In genomic region chr10:61931620-61932332, GRCh38 we compare ENCODE assay signal across 17 cellular contexts. TPM values are rescaled to one million over a fixed set of nuclear protein-coding genes. Genes with fewer than 3 reads are reported as not detected.
DNase-seq lines count a peak whose midpoint lies in the region; ATAC-seq and TF ChIP-seq lines count a peak whose summit lies in the region.
"Had no signal": no experiment of that assay in that cellular context is flagged by ENCODE, and none has a peak within 500 bp of the region (broad histone marks: within the 10 kb centered on the region; RNA-seq: fewer than 3 reads in every experiment).

No MANE protein-coding gene starts in this region.

- ATAC-seq in left lung = peak; percentile 9

- no peak overlapping the region for H3K4me3 ChIP-seq in left lung
- no peak overlapping the region for H3K4me3 ChIP-seq in adrenal gland
- H3K4me3 ChIP-seq: thyroid gland had no signal

- no peaks in the 10 kb centered on the region for H3K9me3 Mint-ChIP-seq in activated CD4-positive, alpha-beta memory T cell treated with anti-CD3 and anti-CD28 coated beads, Interleukin-2, amount 10 ng/mL, durations not matched to agents 7 days and 5 days
- peaks cover 9% of the 10 kb centered on the region for H3K9me3 Mint-ChIP-seq in activated T-helper 2 cell treated with anti-CD3 and anti-CD28 coated beads, Interferon-gamma antibody, Interleukin-2, Interleukin-4, amounts not matched to agents 10 μg/mL and 5 μg/mL and 100 μg/mL, durations not matched to agents 14 hours and 24 hours and 36 hours

- H3K27ac ChIP-seq in left lung (no peak overlapping the region), adrenal gland (no peak overlapping the region)
- H3K27ac ChIP-seq: thyroid gland had no signal

- H3K36me3 ChIP-seq in left lung (no peaks in the 10 kb centered on the region), adrenal gland (replicated peaks in 1 of 2) (no peaks in the 10 kb centered on the region)
- H3K36me3 ChIP-seq: thyroid gland had no signal

- H3K4me3 Mint-ChIP-seq in activated CD4-positive, alpha-beta memory T cell treated with anti-CD3 and anti-CD28 coated beads, Interleukin-2, amount 10 ng/mL, durations not matched to agents 7 days and 5 days = no peak overlapping the region
- H3K4me3 Mint-ChIP-seq in activated T-helper 2 cell treated with anti-CD3 and anti-CD28 coated beads, Interferon-gamma antibody, Interleukin-2, Interleukin-4, amounts not matched to agents 10 μg/mL and 5 μg/mL and 100 μg/mL, durations not matched to agents 14 hours and 24 hours and 36 hours (ENCODE audit: low read depth) = no peak overlapping the region
- H3K4me3 Mint-ChIP-seq: stimulated activated naive CD8-positive, alpha-beta T cell treated with anti-CD3 and anti-CD28 coated beads, Interleukin-15, Interleukin-2, amounts not matched to agents 100 ng/mL and 50 ng/mL, for 24 hours had no signal

- peaks cover 69% of the 10 kb centered on the region for H3K36me3 Mint-ChIP-seq in activated CD4-positive, alpha-beta memory T cell treated with anti-CD3 and anti-CD28 coated beads, Interleukin-2, amount 10 ng/mL, durations not matched to agents 7 days and 5 days (ENCODE audit: low read depth)
- H3K36me3 Mint-ChIP-seq in activated T-helper 2 cell treated with anti-CD3 and anti-CD28 coated beads, Interferon-gamma antibody, Interleukin-2, Interleukin-4, amounts not matched to agents 10 μg/mL and 5 μg/mL and 100 μg/mL, durations not matched to agents 14 hours and 24 hours and 36 hours (ENCODE audit: low read depth) = peaks cover 56% of the 10 kb centered on the region

- H3K9me3 ChIP-seq in left lung = no peaks in the 10 kb centered on the region
- H3K9me3 ChIP-seq in adrenal gland (replicated peaks in 1 of 3) = no peaks in the 10 kb centered on the region
- H3K9me3 ChIP-seq: thyroid gland had no signal

- H3K27ac Mint-ChIP-seq in activated CD4-positive, alpha-beta memory T cell treated with anti-CD3 and anti-CD28 coated beads, Interleukin-2, amount 10 ng/mL, durations not matched to agents 7 days and 5 days = peak overlapping the region; percentile 12
- no peak overlapping the region for H3K27ac Mint-ChIP-seq in activated T-helper 2 cell treated with anti-CD3 and anti-CD28 coated beads, Interferon-gamma antibody, Interleukin-2, Interleukin-4, amounts not matched to agents 10 μg/mL and 5 μg/mL and 100 μg/mL, durations not matched to agents 14 hours and 24 hours and 36 hours

- peaks cover 57% of the 10 kb centered on the region for H3K4me1 Mint-ChIP-seq in activated CD4-positive, alpha-beta memory T cell treated with anti-CD3 and anti-CD28 coated beads, Interleukin-2, amount 10 ng/mL, durations not matched to agents 7 days and 5 days
- peaks cover 35% of the 10 kb centered on the region for H3K4me1 Mint-ChIP-seq in activated T-helper 2 cell treated with anti-CD3 and anti-CD28 coated beads, Interferon-gamma antibody, Interleukin-2, Interleukin-4, amounts not matched to agents 10 μg/mL and 5 μg/mL and 100 μg/mL, durations not matched to agents 14 hours and 24 hours and 36 hours (ENCODE audit: low read depth)

- POLR2A ChIA-PET in activated CD4-positive, alpha-beta memory T cell treated with anti-CD3 and anti-CD28 coated beads, Interleukin-2, amount 10 ng/mL, durations not matched to agents 7 days and 5 days (lab: Charles Lee) = interaction anchor here (2.8 to 18.0 kb wide), 2 partner anchors 30 to 61 kb away, joined by 18 to 382 read pairs; partner anchors contain the start of gene ARID5B

- WGBS in adrenal gland, 4 donors = 88 to 99% (median 94%) methylated on average over 6 of the region's 6 CpGs

- no peak for TF ChIP-seq POLR2A in adrenal gland (IDR thresholded peaks at IDR 0.05)

- no peaks in the 10 kb centered on the region for H3K27me3 ChIP-seq in left lung
- H3K27me3 ChIP-seq in adrenal gland = no peaks in the 10 kb centered on the region
- H3K27me3 ChIP-seq: thyroid gland had no signal

- H3K4me1 ChIP-seq in left lung = peaks cover under 1 to 16% of the 10 kb centered on the region in 2 donors
- H3K4me1 ChIP-seq in adrenal gland (replicated peaks in 1 of 2) = peaks cover 0 to 7% of the 10 kb centered on the region in 2 donors
- H3K4me1 ChIP-seq: thyroid gland had no signal

- intact Hi-C loops in left lung (cut with DNase I) = no loop called here
- intact Hi-C loops in activated T-helper 2 cell treated with anti-CD3 and anti-CD28 coated beads, Interferon-gamma antibody, Interleukin-2, Interleukin-4, amounts not matched to agents 10 μg/mL and 5 μg/mL and 100 μg/mL, durations not matched to agents 14 hours and 24 hours and 36 hours (cut with micrococcal nuclease) = no loop called here
- intact Hi-C loops in adrenal gland (cut with DNase I) = no loop called here

- DNase-seq in EH (ENCODE audit: low read depth) (peak; percentile 25), NCI-H226 (peak; percentile 72), left lung (no peak), GDM1 (lab: John Stamatoyannopoulos, UW) (no peak), NCI-H524 (lab: John Stamatoyannopoulos, UW) (no peak), adrenal gland (no peak)
- no peak for DNase-seq in activated CD4-positive, alpha-beta memory T cell treated with anti-CD3 and anti-CD28 coated beads, Interleukin-2, amount 10 ng/mL, durations not matched to agents 7 days and 5 days
- no peak for DNase-seq in activated T-helper 2 cell treated with anti-CD3 and anti-CD28 coated beads, Interferon-gamma antibody, Interleukin-2, Interleukin-4, amounts not matched to agents 10 μg/mL and 5 μg/mL and 100 μg/mL, durations not matched to agents 14 hours and 24 hours and 36 hours (ENCODE audit: low spot score)
- DNase-seq: activated CD4-positive, alpha-beta T cell treated with anti-CD3 and anti-CD28 coated beads for 1 hour; CD4-positive, alpha-beta memory T cell; Kasumi-1; kidney glomerular epithelial cell; NCI-H510A; Right ventricle myocardium superior; stimulated activated CD4-positive, alpha-beta T cell treated with anti-CD3 and anti-CD28 coated beads, Interleukin-4, amount 100 ng/mL, for 1 hour; thyroid gland had no signal

- CTCF ChIA-PET in activated CD4-positive, alpha-beta memory T cell treated with anti-CD3 and anti-CD28 coated beads, Interleukin-2, amount 10 ng/mL, durations not matched to agents 7 days and 5 days (lab: Charles Lee) = interaction anchor here (0.6 kb wide), 1 partner anchor 180 kb away, joined by 3 read pairs; no protein-coding TSS in a partner anchor

- H3K27me3 Mint-ChIP-seq in activated CD4-positive, alpha-beta memory T cell treated with anti-CD3 and anti-CD28 coated beads, Interleukin-2, amount 10 ng/mL, durations not matched to agents 7 days and 5 days = no peaks in the 10 kb centered on the region
- no peaks in the 10 kb centered on the region for H3K27me3 Mint-ChIP-seq in activated T-helper 2 cell treated with anti-CD3 and anti-CD28 coated beads, Interferon-gamma antibody, Interleukin-2, Interleukin-4, amounts not matched to agents 10 μg/mL and 5 μg/mL and 100 μg/mL, durations not matched to agents 14 hours and 24 hours and 36 hours (ENCODE audit: low read depth)
- H3K27me3 Mint-ChIP-seq: CD4-positive, alpha-beta memory T cell; stimulated activated naive CD8-positive, alpha-beta T cell treated with anti-CD3 and anti-CD28 coated beads, Interleukin-15, Interleukin-2, amounts not matched to agents 100 ng/mL and 50 ng/mL, for 24 hours had no signal

- TF ChIP-seq CTCF in left lung (IDR thresholded peaks at IDR 0.05) = no peak
- TF ChIP-seq CTCF in adrenal gland (IDR thresholded peaks at IDR 0.05) = no peak

RNA-seq across cellular contexts. Expression of gene ARID5B, which starts 30.3 kb away (rescaled TPM):
- total RNA-seq in activated CD4-positive, alpha-beta memory T cell treated with anti-CD3 and anti-CD28 coated beads, Interleukin-2, amount 10 ng/mL, durations not matched to agents 7 days and 5 days = 10 to 100 TPM; 71.1 to 73.9 TPM
- total RNA-seq in left lung (10 to 100 TPM; 29.9 to 37.9 TPM), adrenal gland (10 to 100 TPM in 7 of 8 donors, 1 to 10 TPM in 1; 8.6 to 42.4 (median 30.8) TPM)
- total RNA-seq in activated T-helper 2 cell treated with anti-CD3 and anti-CD28 coated beads, Interferon-gamma antibody, Interleukin-2, Interleukin-4, amounts not matched to agents 10 μg/mL and 5 μg/mL and 100 μg/mL, durations not matched to agents 14 hours and 24 hours and 36 hours = 34.9 and 35.7 TPM in 2 replicates
- 10 to 100 TPM in 1 of 3 donors, 1 to 10 TPM in 2; 5.7 to 10.7 (median 9.0) TPM for polyA plus RNA-seq in adrenal gland

Comparison
In these comparisons a context has a peak if more than half of its experiments do, and no peak if none do; other contexts are left out.
1. DNase-seq: peak in EH (single experiment) and NCI-H226 (single experiment); none in activated CD4-positive, alpha-beta memory T cell treated with anti-CD3 and anti-CD28 coated beads, Interleukin-2, amount 10 ng/mL, durations not matched to agents 7 days and 5 days (single experiment), left lung (0 of 2), activated T-helper 2 cell treated with anti-CD3 and anti-CD28 coated beads, Interferon-gamma antibody, Interleukin-2, Interleukin-4, amounts not matched to agents 10 μg/mL and 5 μg/mL and 100 μg/mL, durations not matched to agents 14 hours and 24 hours and 36 hours (single experiment), GDM1 (single experiment), NCI-H524 (0 of 2) and adrenal gland (0 of 7).